Comparison of ENCODE assay signal across 8 cellular contexts in genomic region chr1:103106426-103107321, GRCh38. TPM values are rescaled to one million over a fixed set of nuclear protein-coding genes. Genes with fewer than 3 reads are reported as not detected.
DNase-seq lines count a peak whose midpoint lies in the region; ATAC-seq and TF ChIP-seq lines count a peak whose summit lies in the region.

No MANE protein-coding gene starts in this region.

- H3K36me3 ChIP-seq in Panc1 (ENCODE audit: control insufficient read depth, insufficient read depth, low read length) = no peaks in the 10 kb centered on the region

- no peaks in the 10 kb centered on the region; the same call in 1 of the 2 replicates for H3K4me1 ChIP-seq in Panc1 (ENCODE audit: control insufficient read depth, insufficient read depth, low read length)

- peak overlapping the region; percentile 60 to 72 for H3K4me3 ChIP-seq in Panc1 (ENCODE audit: low read depth in 2 of 2, low read length in 2 of 2)

- peak; percentile 74 for DNase-seq in ELR (ENCODE audit: low read depth)
- peak; percentile 41 for DNase-seq in GM20000 (ENCODE audit: low spot score)
- DNase-seq in Panc1 (ENCODE audit: low read depth, low spot score) = peak; percentile 45
- peak; percentile 7 to 32 for DNase-seq in erythroblast (lab: John Stamatoyannopoulos, UW)
- DNase-seq in mucosa of gallbladder (ENCODE audit: low spot score) = peak; percentile 20
- DNase-seq in stimulated activated CD4-positive, alpha-beta T cell treated with anti-CD3 and anti-CD28 coated beads, Interleukin-12 subunit alpha, Interleukin-12 subunit beta, amount 100 ng/mL, for 4 hours = no peak
- DNase-seq in NCI-H1092 (lab: John Stamatoyannopoulos, UW) = no peak

- POLR2A ChIA-PET in Panc1 (lab: Charles Lee) = no interaction called here

- no peak for TF ChIP-seq POLR2A in erythroblast (IDR thresholded peaks at IDR 0.05; ENCODE audit: low read length)

- ATAC-seq in HG03565 (IDR thresholded peaks at IDR 0.05; ENCODE audit: unreplicated experiment) (peak; percentile 83), Panc1 (peak; percentile 86)

- intact Hi-C loops in Panc1 (cut with micrococcal nuclease; ENCODE audit: unreplicated experiment) = no loop called here

- peak overlapping the region; percentile 82 for H3K27ac ChIP-seq in Panc1 (ENCODE audit: low read length)

- CTCF ChIA-PET in Panc1 (lab: Charles Lee) = interaction anchor here (0.6 to 2.3 kb wide), 3 partner anchors 355 to 1587 kb away, joined by 3 to 15 read pairs (median 4); no protein-coding TSS in a partner anchor

- BruUV-seq in Panc1 (replicated peaks; lab: Mats Ljungman, UMichigan) = no TSS peak

- TF ChIP-seq CTCF in GM20000 (IDR thresholded peaks at IDR 0.05; ENCODE audit: extremely low read depth, missing control alignments) = no peak
- peak; percentile 57; the same call in 1 of the 2 replicates for TF ChIP-seq CTCF in Panc1 (IDR thresholded peaks at IDR 0.05)

- H3K27me3 ChIP-seq in Panc1 (ENCODE audit: control insufficient read depth, insufficient read depth, low read length) = no peaks in the 10 kb centered on the region

- in situ Hi-C loops in Panc1 (cut with HindIII; ENCODE audit: low pct_unique_long_range_greater_than_20kb, low sequenced_read_pairs) = no loop called here

- no peaks in the 10 kb centered on the region for H3K9me3 ChIP-seq in Panc1 (ENCODE audit: control insufficient read depth, insufficient read depth, low read depth, low read length)

RNA-seq across cellular contexts. Expression of gene COL11A1, which starts 1.6 kb away (rescaled TPM):
- 106 TPM for total RNA-seq in Panc1 (2021; ENCODE audit: unreplicated experiment)
- 64.0 TPM for polyA plus RNA-seq in Panc1 (2012; ENCODE audit: insufficient read length)
- total RNA-seq in mucosa of gallbladder = 0.14 TPM

Comparison
In these comparisons a context has a peak if more than half of its experiments do, and no peak if none do; other contexts are left out.
1. DNase-seq: peak in ELR (single experiment), GM20000 (single experiment), Panc1 (single experiment), erythroblast (2 of 2) and mucosa of gallbladder (single experiment); none in stimulated activated CD4-positive, alpha-beta T cell treated with anti-CD3 and anti-CD28 coated beads, Interleukin-12 subunit alpha, Interleukin-12 subunit beta, amount 100 ng/mL, for 4 hours (single experiment) and NCI-H1092 (single experiment).
2. RNA of gene COL11A1, which starts 1.6 kb away (total RNA-seq): 106 TPM in Panc1 (single experiment); 0.14 TPM in mucosa of gallbladder (single experiment); every median in the first group is over 10 times any median in the second.